ENCODE assay signal across 8 cellular contexts in the genomic region with DNA sequence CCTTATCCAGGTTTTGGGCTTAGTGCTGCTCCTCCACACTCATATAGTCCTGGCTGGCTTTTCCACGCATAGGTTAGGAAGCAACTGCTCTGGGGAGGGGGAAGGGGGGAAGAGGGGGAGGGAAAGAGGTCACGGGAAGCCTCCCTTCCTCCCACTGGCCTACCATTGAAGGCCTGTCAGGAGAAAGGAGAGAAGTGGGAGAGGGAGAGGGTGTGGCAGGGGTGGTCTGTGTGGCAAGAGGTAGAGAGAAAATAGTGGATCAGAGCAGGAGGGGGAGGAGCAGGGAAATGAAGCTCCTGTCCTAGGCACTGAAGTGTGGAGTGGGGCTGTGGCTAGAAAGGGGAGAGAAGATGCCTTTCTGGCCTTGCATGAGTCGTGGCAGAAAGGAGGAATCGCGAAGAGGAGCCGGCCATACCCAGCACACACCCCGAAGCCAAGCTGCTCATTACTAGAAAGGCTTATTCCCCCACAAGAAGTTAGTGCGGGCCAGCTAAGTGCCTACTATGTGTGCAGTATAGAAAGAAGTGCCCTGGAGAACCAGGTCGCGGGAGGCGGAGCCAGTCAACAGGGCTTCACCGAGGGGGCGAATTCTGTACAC. TPM values are rescaled to one million over a fixed set of nuclear protein-coding genes. Genes with fewer than 3 reads are reported as not detected.
DNase-seq lines count a peak whose midpoint lies in the region; ATAC-seq and TF ChIP-seq lines count a peak whose summit lies in the region.

No MANE protein-coding gene starts in this region.

- H3K4me1 ChIP-seq in rectal smooth muscle tissue (ENCODE audit: control insufficient read depth, insufficient read depth, low read length) = no peaks in the 10 kb centered on the region

- H3K9me3 Mint-ChIP-seq in endothelial cell (ENCODE audit: unreplicated experiment) = no peaks in the 10 kb centered on the region

- H3K27ac ChIP-seq in rectal smooth muscle tissue (ENCODE audit: low read depth, low read length) = peak overlapping the region; percentile 51

- ATAC-seq in GM18508 (IDR thresholded peaks at IDR 0.05; ENCODE audit: insufficient read depth, unreplicated experiment) (peak; percentile 5), esophagus mucosa (no peak)

- H3K36me3 ChIP-seq in rectal smooth muscle tissue (ENCODE audit: control insufficient read depth, insufficient read depth, low read length) = no peaks in the 10 kb centered on the region

- DNase-seq in NCI-H69 (lab: John Stamatoyannopoulos, UW) (peak; percentile 54), endothelial cell (ENCODE audit: low spot score) (no peak), NCI-H128 (lab: John Stamatoyannopoulos, UW; ENCODE audit: unreplicated experiment) (no peak), dermis blood vessel endothelial cell (no peak), SHP77 (lab: John Stamatoyannopoulos, UW) (no peak)

- peaks cover 15% of the 10 kb centered on the region for H3K4me1 Mint-ChIP-seq in endothelial cell (ENCODE audit: unreplicated experiment)

- no peak for TF ChIP-seq CTCF in endothelial cell (IDR thresholded peaks at IDR 0.05; ENCODE audit: unreplicated experiment)

- H3K4me3 ChIP-seq in rectal smooth muscle tissue (ENCODE audit: low read length) = peak overlapping the region; percentile 56

- peaks cover 9% of the 10 kb centered on the region for H3K27me3 Mint-ChIP-seq in endothelial cell (ENCODE audit: unreplicated experiment)

- peak overlapping the region; percentile 74 for H3K27ac Mint-ChIP-seq in endothelial cell (ENCODE audit: unreplicated experiment)

- peak overlapping the region; percentile 90 for H3K4me3 Mint-ChIP-seq in endothelial cell (ENCODE audit: unreplicated experiment)

- no peaks in the 10 kb centered on the region for H3K36me3 Mint-ChIP-seq in endothelial cell (ENCODE audit: low read depth, unreplicated experiment)

- no peaks in the 10 kb centered on the region for H3K27me3 ChIP-seq in rectal smooth muscle tissue (ENCODE audit: control insufficient read depth, insufficient read depth, low read length)

- H3K9ac ChIP-seq in rectal smooth muscle tissue (ENCODE audit: low read length) = no peak overlapping the region

RNA-seq across cellular contexts. Expression of gene TMEM164, which starts 1.1 kb away (rescaled TPM):
- total RNA-seq in endothelial cell (ENCODE audit: unreplicated experiment) (18.7 TPM), esophagus mucosa (22.4 TPM), dermis blood vessel endothelial cell (17.2 and 23.5 TPM in 2 replicates)
